11 cellular contexts compared by ENCODE assay signal in genomic region chrX:136525738-136526606, GRCh38. TPM values are rescaled to one million over a fixed set of nuclear protein-coding genes. Genes with fewer than 3 reads are reported as not detected.
DNase-seq lines count a peak whose midpoint lies in the region; ATAC-seq and TF ChIP-seq lines count a peak whose summit lies in the region.
"Had no signal": no experiment of that assay in that cellular context is flagged by ENCODE, and none has a peak within 500 bp of the region (broad histone marks: within the 10 kb centered on the region; RNA-seq: fewer than 3 reads in every experiment).

No MANE protein-coding gene starts in this region.

- no peaks in the 10 kb centered on the region for H3K9me3 Mint-ChIP-seq in activated T-cell treated with anti-CD3 and anti-CD28 coated beads, Interleukin-2, amount 50 U/mL, for 72 hours
- H3K9me3 Mint-ChIP-seq in activated naive CD8-positive, alpha-beta T cell treated with anti-CD3 and anti-CD28 coated beads, Interleukin-2, amount 50 U/mL, for 24 hours, result no peaks in the 10 kb centered on the region
- H3K9me3 Mint-ChIP-seq in endodermal cell, result peaks cover 44% of the 10 kb centered on the region
- H3K9me3 Mint-ChIP-seq: memory B cell had no signal

- H3K36me3 ChIP-seq in body of pancreas (replicated peaks in 1 of 2; ENCODE audit: insufficient read depth in 1 of 2, low read depth in 2 of 2), result no peaks in the 10 kb centered on the region
- H3K36me3 ChIP-seq in kidney epithelial cell (ENCODE audit: control insufficient read depth, insufficient read depth, low read length), result no peaks in the 10 kb centered on the region
- H3K36me3 ChIP-seq in endodermal cell (ENCODE audit: control insufficient read depth, insufficient read depth, low read length), result no peaks in the 10 kb centered on the region

- H3K4me3 ChIP-seq in body of pancreas (no peak overlapping the region), kidney epithelial cell (ENCODE audit: low read depth, low read length) (no peak overlapping the region), endodermal cell (ENCODE audit: low read length) (no peak overlapping the region)

- ATAC-seq in activated T-cell treated with anti-CD3 and anti-CD28 coated beads, Interleukin-2, amount 50 U/mL, for 72 hours (replicated peaks in 1 of 2), result peak; percentile 72 to 77
- ATAC-seq in body of pancreas (no peak), HG03571 (IDR thresholded peaks at IDR 0.05; ENCODE audit: unreplicated experiment) (no peak)
- no peak for ATAC-seq in activated naive CD8-positive, alpha-beta T cell treated with anti-CD3 and anti-CD28 coated beads, Interleukin-2, amount 50 U/mL, for 24 hours

- no peaks in the 10 kb centered on the region for H3K36me3 Mint-ChIP-seq in activated T-cell treated with anti-CD3 and anti-CD28 coated beads, Interleukin-2, amount 50 U/mL, for 72 hours (ENCODE audit: insufficient read depth in 2 of 2)
- H3K36me3 Mint-ChIP-seq in activated naive CD8-positive, alpha-beta T cell treated with anti-CD3 and anti-CD28 coated beads, Interleukin-2, amount 50 U/mL, for 24 hours (ENCODE audit: low read depth), result no peaks in the 10 kb centered on the region
- no peaks in the 10 kb centered on the region for H3K36me3 Mint-ChIP-seq in endodermal cell (ENCODE audit: low read depth)

- no peak for TF ChIP-seq POLR2A in body of pancreas (IDR thresholded peaks at IDR 0.05)

- no peak overlapping the region for H3K4me3 Mint-ChIP-seq in activated T-cell treated with anti-CD3 and anti-CD28 coated beads, Interleukin-2, amount 50 U/mL, for 72 hours
- H3K4me3 Mint-ChIP-seq in activated naive CD8-positive, alpha-beta T cell treated with anti-CD3 and anti-CD28 coated beads, Interleukin-2, amount 50 U/mL, for 24 hours, result no peak overlapping the region
- H3K4me3 Mint-ChIP-seq in endodermal cell, result no peak overlapping the region
- H3K4me3 Mint-ChIP-seq: memory B cell had no signal

- H3K4me1 Mint-ChIP-seq in activated T-cell treated with anti-CD3 and anti-CD28 coated beads, Interleukin-2, amount 50 U/mL, for 72 hours (ENCODE audit: low read depth), result no peaks in the 10 kb centered on the region
- peaks cover 7% of the 10 kb centered on the region for H3K4me1 Mint-ChIP-seq in activated naive CD8-positive, alpha-beta T cell treated with anti-CD3 and anti-CD28 coated beads, Interleukin-2, amount 50 U/mL, for 24 hours
- H3K4me1 Mint-ChIP-seq in endodermal cell, result no peaks in the 10 kb centered on the region
- H3K4me1 Mint-ChIP-seq: memory B cell had no signal

- intact Hi-C loops in body of pancreas (cut with DNase I), result no loop called here

- WGBS in body of pancreas, 2 donors, result 13 to 29% methylated on average over 2 of the region's 2 CpGs
- 86% methylated on average over 1 to 2 of the region's 2 CpGs for WGBS in endodermal cell (ENCODE audit: insufficient coverage in 1 of 2, insufficient read length in 1 of 2), 2 experiments

- H3K27ac ChIP-seq in body of pancreas (no peak overlapping the region), endodermal cell (ENCODE audit: low read depth, low read length) (no peak overlapping the region)
- H3K27ac ChIP-seq: C4-2B, VCaP had no signal

- H3K9me3 ChIP-seq in body of pancreas, result no peaks in the 10 kb centered on the region
- H3K9me3 ChIP-seq in endodermal cell (ENCODE audit: control insufficient read depth, low read length), result no peaks in the 10 kb centered on the region

- H3K4me1 ChIP-seq in body of pancreas (no peaks in the 10 kb centered on the region), endodermal cell (ENCODE audit: control insufficient read depth, insufficient read depth, low read length) (no peaks in the 10 kb centered on the region)

- H3K27me3 ChIP-seq in body of pancreas (no peaks in the 10 kb centered on the region), kidney epithelial cell (ENCODE audit: control insufficient read depth, insufficient read depth, low read length) (no peaks in the 10 kb centered on the region), endodermal cell (ENCODE audit: control insufficient read depth, insufficient read depth, low read length, poor library complexity, severe bottlenecking) (no peaks in the 10 kb centered on the region)

- DNase-seq in activated T-cell treated with anti-CD3 and anti-CD28 coated beads, Interleukin-2, amount 50 U/mL, for 72 hours, result peak in 1 of 2 donors; percentile 5
- no peak for DNase-seq in activated T-cell treated with anti-CD3 and anti-CD28 coated beads, Interleukin-2, amount 50 U/mL, for 1 hour
- DNase-seq in body of pancreas, result peak; percentile 27 to 74 (median 65)
- peak; percentile 34 for DNase-seq in kidney epithelial cell (ENCODE audit: low read depth)
- DNase-seq in ureter (ENCODE audit: low spot score), result peak; percentile 84
- no peak for DNase-seq in activated naive CD8-positive, alpha-beta T cell treated with anti-CD3 and anti-CD28 coated beads, Interleukin-2, amount 50 U/mL, for 24 hours
- DNase-seq in endodermal cell, result no peak

- no peak overlapping the region for H3K9ac ChIP-seq in endodermal cell (ENCODE audit: extremely low read depth, low read length, poor library complexity, severe bottlenecking)

- no peak for TF ChIP-seq CTCF in body of pancreas (IDR thresholded peaks at IDR 0.05)
- no peak for TF ChIP-seq CTCF in kidney epithelial cell (IDR thresholded peaks at IDR 0.05; ENCODE audit: insufficient read depth, low read length, poor library complexity, severe bottlenecking)
- TF ChIP-seq CTCF in endodermal cell (conservative IDR thresholded peaks at IDR 0.05), result no peak

- H3K27ac Mint-ChIP-seq in activated T-cell treated with anti-CD3 and anti-CD28 coated beads, Interleukin-2, amount 50 U/mL, for 72 hours, result no peak overlapping the region
- no peak overlapping the region for H3K27ac Mint-ChIP-seq in activated naive CD8-positive, alpha-beta T cell treated with anti-CD3 and anti-CD28 coated beads, Interleukin-2, amount 50 U/mL, for 24 hours
- no peak overlapping the region for H3K27ac Mint-ChIP-seq in endodermal cell
- H3K27ac Mint-ChIP-seq: memory B cell had no signal

- H3K27me3 Mint-ChIP-seq in activated T-cell treated with anti-CD3 and anti-CD28 coated beads, Interleukin-2, amount 50 U/mL, for 72 hours (ENCODE audit: low read depth), result peaks cover 29% of the 10 kb centered on the region
- no peaks in the 10 kb centered on the region for H3K27me3 Mint-ChIP-seq in activated naive CD8-positive, alpha-beta T cell treated with anti-CD3 and anti-CD28 coated beads, Interleukin-2, amount 50 U/mL, for 24 hours
- peaks cover 4% of the 10 kb centered on the region for H3K27me3 Mint-ChIP-seq in endodermal cell (ENCODE audit: insufficient read depth)

RNA-seq across cellular contexts. Expression of gene VGLL1, which starts 6.0 kb away (rescaled TPM):
- not detected for total RNA-seq in activated T-cell treated with anti-CD3 and anti-CD28 coated beads, Interleukin-2, amount 50 U/mL, for 72 hours
- total RNA-seq in body of pancreas (1 to 10 TPM in 1 of 2 donors, not detected in 1; 1.0 TPM), kidney epithelial cell (1.3 and 1.4 TPM in 2 replicates), ureter (85.6 TPM), endodermal cell (not detected)
- not detected for polyA plus RNA-seq in endodermal cell (2013, experiment 1 of 2)
- polyA plus RNA-seq in endodermal cell (2013, experiment 2 of 2), result not detected

RNA-seq across cellular contexts. Expression of gene HTATSF1, which starts 28.6 kb away (rescaled TPM):
- total RNA-seq in activated T-cell treated with anti-CD3 and anti-CD28 coated beads, Interleukin-2, amount 50 U/mL, for 72 hours, result 10 to 100 TPM; 37.2 to 39.2 TPM
- total RNA-seq in body of pancreas, result 10 to 100 TPM; 27.8 to 44.2 TPM
- 50.7 and 52.5 TPM in 2 replicates for total RNA-seq in kidney epithelial cell
- 47.1 TPM for total RNA-seq in ureter
- total RNA-seq in endodermal cell, result 10 to 100 TPM; 61.1 to 75.5 TPM
- 77.6 TPM for polyA plus RNA-seq in endodermal cell (2013, experiment 1 of 2)
- 71.5 TPM for polyA plus RNA-seq in endodermal cell (2013, experiment 2 of 2)

RNA-seq across cellular contexts. Expression of gene BRS3, which starts 38.2 kb away (rescaled TPM):
- total RNA-seq in activated T-cell treated with anti-CD3 and anti-CD28 coated beads, Interleukin-2, amount 50 U/mL, for 72 hours, result not detected
- total RNA-seq in body of pancreas, result not detected
- total RNA-seq in kidney epithelial cell, result not detected in 2 replicates
- total RNA-seq in ureter, result 0.18 TPM
- not detected for total RNA-seq in endodermal cell
- not detected for polyA plus RNA-seq in endodermal cell (2013, experiment 1 of 2)
- not detected for polyA plus RNA-seq in endodermal cell (2013, experiment 2 of 2)

Comparison
In these comparisons a context has a peak if more than half of its experiments do, and no peak if none do; other contexts are left out.
1. ATAC-seq: peak in activated T-cell treated with anti-CD3 and anti-CD28 coated beads, Interleukin-2, amount 50 U/mL, for 72 hours (2 of 2); none in body of pancreas (single experiment), activated naive CD8-positive, alpha-beta T cell treated with anti-CD3 and anti-CD28 coated beads, Interleukin-2, amount 50 U/mL, for 24 hours (single experiment) and HG03571 (single experiment).
2. DNase-seq: peak in body of pancreas (4 of 4), kidney epithelial cell (single experiment) and ureter (single experiment); none in activated T-cell treated with anti-CD3 and anti-CD28 coated beads, Interleukin-2, amount 50 U/mL, for 1 hour (single experiment), activated naive CD8-positive, alpha-beta T cell treated with anti-CD3 and anti-CD28 coated beads, Interleukin-2, amount 50 U/mL, for 24 hours (single experiment) and endodermal cell (single experiment).
3. RNA of gene VGLL1, which starts 6.0 kb away (total RNA-seq): 85.6 TPM in ureter (single experiment); 1.3 to 1.4 TPM in kidney epithelial cell, 1.0 TPM in body of pancreas, not detected in activated T-cell treated with anti-CD3 and anti-CD28 coated beads, Interleukin-2, amount 50 U/mL, for 72 hours and not detected in endodermal cell; every median in the first group is over 10 times any median in the second.